In the genomic region with DNA sequence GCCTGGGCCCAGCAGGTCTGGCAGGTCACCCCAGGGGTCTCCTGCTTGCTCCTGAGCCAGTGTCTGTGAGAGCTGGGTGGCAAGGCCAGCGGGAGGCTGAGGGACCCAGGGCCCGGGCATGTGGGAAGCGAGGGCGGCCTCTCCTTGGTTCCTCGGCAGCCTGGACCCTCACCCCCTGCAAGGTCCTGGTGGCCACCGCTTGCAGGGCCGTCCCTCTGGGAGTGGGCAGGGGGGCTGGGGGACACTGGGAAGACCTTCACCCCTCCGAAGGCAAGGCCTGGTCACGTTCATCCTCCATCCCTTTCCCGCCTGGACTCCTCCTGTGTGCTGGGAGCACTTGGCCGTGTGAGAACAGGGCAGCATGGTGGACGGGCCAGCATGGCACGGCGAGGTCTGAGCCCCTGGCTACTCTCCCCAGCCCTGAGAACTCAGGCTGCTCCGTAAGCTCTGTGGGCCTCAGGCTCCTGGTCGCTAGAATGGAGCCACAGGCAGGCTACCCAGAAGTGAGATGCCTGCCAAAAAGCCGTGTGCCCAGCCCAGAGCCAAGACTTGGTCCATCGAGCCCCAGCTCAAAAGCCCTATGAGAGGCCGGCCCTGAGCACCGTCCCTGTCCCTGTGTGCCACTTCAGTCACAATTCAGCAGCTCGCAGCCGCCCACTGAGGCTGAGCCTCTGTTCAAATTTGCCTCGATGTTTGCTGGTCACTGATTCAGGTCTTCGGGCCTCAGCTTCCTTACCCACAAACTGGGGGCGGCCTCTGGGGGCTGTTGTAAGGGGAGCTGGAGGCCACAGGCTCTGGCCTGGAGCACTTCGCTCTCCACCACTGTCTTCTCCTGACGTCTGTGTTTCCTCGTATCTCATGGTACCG, we compare ENCODE assay signal across 18 cellular contexts. TPM values are rescaled to one million over a fixed set of nuclear protein-coding genes. Genes with fewer than 3 reads are reported as not detected.
A peak's percentile ranks its signal among the peaks of the same experiment; 100 is the strongest.
DNase-seq lines count a peak whose midpoint lies in the region; ATAC-seq and TF ChIP-seq lines count a peak whose summit lies in the region.
"Had no signal": no experiment of that assay in that cellular context is flagged by ENCODE, and none has a peak within 500 bp of the region (broad histone marks: within the 10 kb centered on the region; RNA-seq: fewer than 3 reads in every experiment).

No MANE protein-coding gene starts in this region.

- no peaks in the 10 kb centered on the region for H3K36me3 Mint-ChIP-seq in activated CD4-positive, alpha-beta memory T cell treated with anti-CD3 and anti-CD28 coated beads for 36 hours
- no peaks in the 10 kb centered on the region for H3K36me3 Mint-ChIP-seq in activated CD4-positive, alpha-beta memory T cell treated with anti-CD3 and anti-CD28 coated beads, Interleukin-2, amount 10 ng/mL, durations not matched to agents 7 days and 5 days (ENCODE audit: low read depth)
- no peaks in the 10 kb centered on the region for H3K36me3 Mint-ChIP-seq in activated T-helper 17 cell treated with anti-CD3 and anti-CD28 coated beads, Interleukin-2, amount 50 U/mL, for 72 hours (ENCODE audit: low read depth)
- H3K36me3 Mint-ChIP-seq in type B pancreatic cell, result no peaks in the 10 kb centered on the region
- H3K36me3 Mint-ChIP-seq: immature natural killer cell, naive B cell had no signal

- 96% methylated on average over 27 of the region's 29 CpGs for WGBS in mesenchymal stem cell

- H2AK5ac ChIP-seq in mesenchymal stem cell (ENCODE audit: low read length, severe bottlenecking), result no peak overlapping the region

- H4K91ac ChIP-seq in mesenchymal stem cell (ENCODE audit: low read length), result peak overlapping the region; percentile 98

- H2BK15ac ChIP-seq in mesenchymal stem cell (ENCODE audit: low read depth, poor library complexity, severe bottlenecking), result peak overlapping the region; percentile 91

- H3K23ac ChIP-seq in mesenchymal stem cell (ENCODE audit: low read length in 2 of 2), result no peak overlapping the region

- H4K8ac ChIP-seq in mesenchymal stem cell (ENCODE audit: low read length), result peak overlapping the region; percentile 77

- no peaks in the 10 kb centered on the region for H3K4me1 ChIP-seq in mesenchymal stem cell (ENCODE audit: control insufficient read depth, insufficient read depth, low read depth, low read length)

- POLR2A ChIA-PET in activated CD4-positive, alpha-beta memory T cell treated with anti-CD3 and anti-CD28 coated beads for 36 hours (lab: Charles Lee), result no interaction called here
- POLR2A ChIA-PET in activated CD4-positive, alpha-beta memory T cell treated with anti-CD3 and anti-CD28 coated beads, Interleukin-2, amount 10 ng/mL, durations not matched to agents 7 days and 5 days (lab: Charles Lee), result no interaction called here

- no peaks in the 10 kb centered on the region for H3K9me3 ChIP-seq in mesenchymal stem cell (ENCODE audit: control insufficient read depth, low read length)
- H3K9me3 ChIP-seq: stomach had no signal

- CTCF ChIA-PET in activated CD4-positive, alpha-beta memory T cell treated with anti-CD3 and anti-CD28 coated beads for 36 hours (lab: Charles Lee), result no interaction called here
- CTCF ChIA-PET in activated CD4-positive, alpha-beta memory T cell treated with anti-CD3 and anti-CD28 coated beads, Interleukin-2, amount 10 ng/mL, durations not matched to agents 7 days and 5 days (lab: Charles Lee), result no interaction called here

- peaks cover 9% of the 10 kb centered on the region for H3K4me1 Mint-ChIP-seq in activated CD4-positive, alpha-beta memory T cell treated with anti-CD3 and anti-CD28 coated beads for 36 hours (ENCODE audit: low read depth)
- H3K4me1 Mint-ChIP-seq in activated CD4-positive, alpha-beta memory T cell treated with anti-CD3 and anti-CD28 coated beads, Interleukin-2, amount 10 ng/mL, durations not matched to agents 7 days and 5 days, result peaks cover 9% of the 10 kb centered on the region
- H3K4me1 Mint-ChIP-seq in activated T-helper 17 cell treated with anti-CD3 and anti-CD28 coated beads, Interleukin-2, amount 50 U/mL, for 72 hours, result peaks cover 9% of the 10 kb centered on the region
- H3K4me1 Mint-ChIP-seq in type B pancreatic cell (ENCODE audit: unreplicated experiment), result peaks cover 64% of the 10 kb centered on the region

- peak overlapping the region; percentile 86 for H2BK120ac ChIP-seq in mesenchymal stem cell (ENCODE audit: low read depth, low read length)

- peaks cover 50 to 53% of the 10 kb centered on the region in 2 experiments for H3K27me3 ChIP-seq in mesenchymal stem cell (ENCODE audit: control insufficient read depth in 1 of 2, insufficient read depth in 1 of 2, low read length in 2 of 2)
- H3K27me3 ChIP-seq: dorsolateral prefrontal cortex, stomach had no signal

- H3K79me1 ChIP-seq in mesenchymal stem cell (replicated peaks; ENCODE audit: low read length, poor library complexity, severe bottlenecking), result no peaks in the 10 kb centered on the region

- DNase-seq in activated CD4-positive, alpha-beta memory T cell treated with anti-CD3 and anti-CD28 coated beads for 36 hours, result peak; percentile 3
- DNase-seq in activated CD4-positive, alpha-beta memory T cell treated with anti-CD3 and anti-CD28 coated beads, Interleukin-2, amount 10 ng/mL, durations not matched to agents 7 days and 5 days, result no peak
- no peak for DNase-seq in mesenchymal stem cell
- DNase-seq in type B pancreatic cell (ENCODE audit: extremely low spot score, unreplicated experiment), result no peak
- DNase-seq in ACHN, result no peak
- no peak for DNase-seq in HPDE6-E6E7 (ENCODE audit: extremely low spot score)
- DNase-seq: activated CD4-positive, alpha-beta T cell treated with anti-CD3 and anti-CD28 coated beads for 1 hour; immature natural killer cell; naive B cell; NCI-H1436; NCI-H446 treated with DMSO at 0.1 percent for 48 hours; PC-3; stomach had no signal

- peak overlapping the region in 1 of 2 experiments; percentile 74 for H3K14ac ChIP-seq in mesenchymal stem cell (ENCODE audit: low read length in 2 of 2)

- intact Hi-C loops in activated CD4-positive, alpha-beta memory T cell treated with anti-CD3 and anti-CD28 coated beads for 36 hours (cut with micrococcal nuclease), result loop anchor here (5.0 kb wide), 3 partner anchors 133 to 322 kb away; a partner anchor contains a TSS

- no peak overlapping the region for H2AFZ ChIP-seq in mesenchymal stem cell (ENCODE audit: low read depth, low read length)

- no peak overlapping the region for H2BK5ac ChIP-seq in mesenchymal stem cell (ENCODE audit: low read depth, low read length, poor library complexity, severe bottlenecking)

- H3K27me3 Mint-ChIP-seq in activated CD4-positive, alpha-beta memory T cell treated with anti-CD3 and anti-CD28 coated beads for 36 hours, result peaks cover 4% of the 10 kb centered on the region
- peaks cover 4% of the 10 kb centered on the region for H3K27me3 Mint-ChIP-seq in activated CD4-positive, alpha-beta memory T cell treated with anti-CD3 and anti-CD28 coated beads, Interleukin-2, amount 10 ng/mL, durations not matched to agents 7 days and 5 days
- peaks cover 8% of the 10 kb centered on the region for H3K27me3 Mint-ChIP-seq in activated T-helper 17 cell treated with anti-CD3 and anti-CD28 coated beads, Interleukin-2, amount 50 U/mL, for 72 hours
- peaks cover 29% of the 10 kb centered on the region for H3K27me3 Mint-ChIP-seq in type B pancreatic cell

- no peak overlapping the region for H3K27ac ChIP-seq in mesenchymal stem cell (ENCODE audit: low read length, poor library complexity, severe bottlenecking)
- H3K27ac ChIP-seq: dorsolateral prefrontal cortex had no signal

- peak overlapping the region; percentile 94 to 95 for H2BK12ac ChIP-seq in mesenchymal stem cell (ENCODE audit: low read length in 2 of 2)

- ATAC-seq in activated T-helper 17 cell treated with anti-CD3 and anti-CD28 coated beads, Interleukin-2, amount 50 U/mL, for 72 hours (replicated peaks), result no peak
- no peak for ATAC-seq in GM19395 (IDR thresholded peaks at IDR 0.05; ENCODE audit: unreplicated experiment)
- ATAC-seq: PC-3 had no signal

- no peak overlapping the region for H3K9ac ChIP-seq in mesenchymal stem cell (ENCODE audit: low read length)

- H3K9me3 Mint-ChIP-seq in activated CD4-positive, alpha-beta memory T cell treated with anti-CD3 and anti-CD28 coated beads for 36 hours, result no peaks in the 10 kb centered on the region
- no peaks in the 10 kb centered on the region for H3K9me3 Mint-ChIP-seq in activated CD4-positive, alpha-beta memory T cell treated with anti-CD3 and anti-CD28 coated beads, Interleukin-2, amount 10 ng/mL, durations not matched to agents 7 days and 5 days
- H3K9me3 Mint-ChIP-seq in activated T-helper 17 cell treated with anti-CD3 and anti-CD28 coated beads, Interleukin-2, amount 50 U/mL, for 72 hours, result no peaks in the 10 kb centered on the region
- H3K9me3 Mint-ChIP-seq in type B pancreatic cell, result no peaks in the 10 kb centered on the region
- H3K9me3 Mint-ChIP-seq: activated T-helper 1 cell treated with anti-CD3 and anti-CD28 coated beads, Interleukin-12 subunit alpha, Interleukin-12 subunit beta, Interleukin-2, Interleukin-4 antibody, amounts not matched to agents 30 ng/mL and 10 ng/mL and 1 ng/mL, durations not matched to agents 14 hours and 24 hours and 36 hours; immature natural killer cell; naive B cell had no signal

- H3K4me3 ChIP-seq in mesenchymal stem cell (ENCODE audit: insufficient read depth in 1 of 2, low read depth in 1 of 2, low read length in 2 of 2), result no peak overlapping the region
- H3K4me3 ChIP-seq: dorsolateral prefrontal cortex, stomach had no signal

- H3K27ac Mint-ChIP-seq in activated CD4-positive, alpha-beta memory T cell treated with anti-CD3 and anti-CD28 coated beads for 36 hours, result no peak overlapping the region
- no peak overlapping the region for H3K27ac Mint-ChIP-seq in activated CD4-positive, alpha-beta memory T cell treated with anti-CD3 and anti-CD28 coated beads, Interleukin-2, amount 10 ng/mL, durations not matched to agents 7 days and 5 days
- peak overlapping the region; percentile 37 for H3K27ac Mint-ChIP-seq in activated T-helper 17 cell treated with anti-CD3 and anti-CD28 coated beads, Interleukin-2, amount 50 U/mL, for 72 hours
- H3K27ac Mint-ChIP-seq in type B pancreatic cell, result peak overlapping the region; percentile 90
- H3K27ac Mint-ChIP-seq: activated T-helper 1 cell treated with anti-CD3 and anti-CD28 coated beads, Interleukin-12 subunit alpha, Interleukin-12 subunit beta, Interleukin-2, Interleukin-4 antibody, amounts not matched to agents 30 ng/mL and 10 ng/mL and 1 ng/mL, durations not matched to agents 14 hours and 24 hours and 36 hours had no signal

- H3K4ac ChIP-seq in mesenchymal stem cell (ENCODE audit: low read depth in 1 of 2, low read length in 2 of 2), result peak overlapping the region; percentile 82 to 86

- in situ Hi-C loops in ACHN (cut with HindIII; ENCODE audit: low pct_ligation_motif_present, low pct_unique_long_range_greater_than_20kb, low sequenced_read_pairs), result no loop called here

- TF ChIP-seq CTCF in type B pancreatic cell (conservative IDR thresholded peaks at IDR 0.05), result no peak

- no peak overlapping the region for H3K4me3 Mint-ChIP-seq in activated CD4-positive, alpha-beta memory T cell treated with anti-CD3 and anti-CD28 coated beads for 36 hours
- no peak overlapping the region for H3K4me3 Mint-ChIP-seq in activated CD4-positive, alpha-beta memory T cell treated with anti-CD3 and anti-CD28 coated beads, Interleukin-2, amount 10 ng/mL, durations not matched to agents 7 days and 5 days
- H3K4me3 Mint-ChIP-seq in activated T-helper 17 cell treated with anti-CD3 and anti-CD28 coated beads, Interleukin-2, amount 50 U/mL, for 72 hours, result no peak overlapping the region
- peak overlapping the region; percentile 59 for H3K4me3 Mint-ChIP-seq in type B pancreatic cell
- H3K4me3 Mint-ChIP-seq: activated T-helper 1 cell treated with anti-CD3 and anti-CD28 coated beads, Interleukin-12 subunit alpha, Interleukin-12 subunit beta, Interleukin-2, Interleukin-4 antibody, amounts not matched to agents 30 ng/mL and 10 ng/mL and 1 ng/mL, durations not matched to agents 14 hours and 24 hours and 36 hours; immature natural killer cell; naive B cell had no signal

- H3K18ac ChIP-seq in mesenchymal stem cell (ENCODE audit: low read depth in 1 of 2, low read length in 2 of 2), result peak overlapping the region; percentile 46 to 71

- no peak overlapping the region for H3K4me2 ChIP-seq in mesenchymal stem cell (ENCODE audit: low read length, poor library complexity, severe bottlenecking)

- no peaks in the 10 kb centered on the region for H3K36me3 ChIP-seq in mesenchymal stem cell (ENCODE audit: control insufficient read depth in 1 of 2, insufficient read depth in 2 of 2, low read depth in 1 of 2, low read length in 2 of 2)
- H3K36me3 ChIP-seq: stomach had no signal

RNA-seq across cellular contexts. Expression of a gene that starts 45.0 kb away (rescaled TPM):
- total RNA-seq in activated CD4-positive, alpha-beta memory T cell treated with anti-CD3 and anti-CD28 coated beads for 36 hours, result not detected
- 1 to 10 TPM; 2.2 to 2.3 TPM for total RNA-seq in activated CD4-positive, alpha-beta memory T cell treated with anti-CD3 and anti-CD28 coated beads, Interleukin-2, amount 10 ng/mL, durations not matched to agents 7 days and 5 days
- not detected for total RNA-seq in activated T-helper 17 cell treated with anti-CD3 and anti-CD28 coated beads, Interleukin-2, amount 50 U/mL, for 72 hours
- not detected for polyA plus RNA-seq in mesenchymal stem cell (2013, experiment 1 of 2)
- polyA plus RNA-seq in mesenchymal stem cell (2013, experiment 2 of 2), result not detected
- not detected in 2 replicates for total RNA-seq in type B pancreatic cell (ENCODE audit: low replicate concordance)
- total RNA-seq: A172; activated T-helper 1 cell treated with anti-CD3 and anti-CD28 coated beads, Interleukin-12 subunit alpha, Interleukin-12 subunit beta, Interleukin-2, Interleukin-4 antibody, amounts not matched to agents 30 ng/mL and 10 ng/mL and 1 ng/mL, durations not matched to agents 14 hours and 24 hours and 36 hours; PC-3 had no signal
- polyA plus RNA-seq: immature natural killer cell, stomach had no signal

Comparison
In these comparisons a context has a peak if more than half of its experiments do, and no peak if none do; other contexts are left out.
1. H3K27ac Mint-ChIP-seq: peak in activated T-helper 17 cell treated with anti-CD3 and anti-CD28 coated beads, Interleukin-2, amount 50 U/mL, for 72 hours (single experiment) and type B pancreatic cell (single experiment); none in activated CD4-positive, alpha-beta memory T cell treated with anti-CD3 and anti-CD28 coated beads for 36 hours (single experiment) and activated CD4-positive, alpha-beta memory T cell treated with anti-CD3 and anti-CD28 coated beads, Interleukin-2, amount 10 ng/mL, durations not matched to agents 7 days and 5 days (single experiment).